In genomic region chr14:53002576-53002975, GRCh38 we compare ENCODE assay signal across 16 cellular contexts. TPM values are rescaled to one million over a fixed set of nuclear protein-coding genes. Genes with fewer than 3 reads are reported as not detected.
DNase-seq lines count a peak whose midpoint lies in the region; ATAC-seq and TF ChIP-seq lines count a peak whose summit lies in the region.
"Had no signal": no experiment of that assay in that cellular context is flagged by ENCODE, and none has a peak within 500 bp of the region (broad histone marks: within the 10 kb centered on the region; RNA-seq: fewer than 3 reads in every experiment).

No MANE protein-coding gene starts in this region.

- H4K8ac ChIP-seq in mesenchymal stem cell (ENCODE audit: low read length) (no peak overlapping the region), trophoblast cell (ENCODE audit: low read depth, low read length) (no peak overlapping the region)

- H3K9me3 ChIP-seq in mesenchymal stem cell (ENCODE audit: control insufficient read depth, low read length): no peaks in the 10 kb centered on the region
- H3K9me3 ChIP-seq in prostate gland: no peaks in the 10 kb centered on the region
- H3K9me3 ChIP-seq in trophoblast cell (ENCODE audit: insufficient read depth, low read depth, low read length): no peaks in the 10 kb centered on the region
- H3K9me3 ChIP-seq: colonic mucosa, mucosa of descending colon had no signal

- H3K9ac ChIP-seq in mesenchymal stem cell (ENCODE audit: low read length): no peak overlapping the region
- no peak overlapping the region for H3K9ac ChIP-seq in trophoblast cell (ENCODE audit: low read length)

- no peaks in the 10 kb centered on the region for H3K79me2 ChIP-seq in trophoblast cell (ENCODE audit: control insufficient read depth, insufficient read depth, low read length, poor library complexity)

- H3K27me3 ChIP-seq in mesenchymal stem cell (ENCODE audit: control insufficient read depth in 1 of 2, insufficient read depth in 1 of 2, low read length in 2 of 2) (no peaks in the 10 kb centered on the region), prostate gland (replicated peaks; ENCODE audit: insufficient read depth) (no peaks in the 10 kb centered on the region), trophoblast cell (ENCODE audit: insufficient read depth, low read length) (no peaks in the 10 kb centered on the region)
- H3K27me3 ChIP-seq: colonic mucosa had no signal

- no peaks in the 10 kb centered on the region for H3K36me3 ChIP-seq in mesenchymal stem cell (ENCODE audit: control insufficient read depth in 1 of 2, insufficient read depth in 2 of 2, low read depth in 1 of 2, low read length in 2 of 2)
- H3K36me3 ChIP-seq in prostate gland: no peaks in the 10 kb centered on the region
- no peaks in the 10 kb centered on the region for H3K36me3 ChIP-seq in trophoblast cell (ENCODE audit: control insufficient read depth in 1 of 2, insufficient read depth in 2 of 2, low read length in 2 of 2)
- H3K36me3 ChIP-seq: colonic mucosa had no signal

- H2BK5ac ChIP-seq in mesenchymal stem cell (ENCODE audit: low read depth, low read length, poor library complexity, severe bottlenecking): no peak overlapping the region
- H2BK5ac ChIP-seq in trophoblast cell (ENCODE audit: low read depth, low read length, poor library complexity): no peak overlapping the region

- H2BK15ac ChIP-seq in mesenchymal stem cell (ENCODE audit: low read depth, poor library complexity, severe bottlenecking): no peak overlapping the region

- peaks cover 3% of the 10 kb centered on the region for H3K4me1 ChIP-seq in mesenchymal stem cell (ENCODE audit: control insufficient read depth, insufficient read depth, low read depth, low read length)
- H3K4me1 ChIP-seq in prostate gland (replicated peaks): no peaks in the 10 kb centered on the region
- peaks cover 2 to 3% of the 10 kb centered on the region in 2 experiments for H3K4me1 ChIP-seq in trophoblast cell (ENCODE audit: control insufficient read depth in 1 of 2, insufficient read depth in 2 of 2, low read length in 2 of 2)
- H3K4me1 ChIP-seq: colonic mucosa had no signal

- no peak overlapping the region for H2BK12ac ChIP-seq in mesenchymal stem cell (ENCODE audit: low read length in 2 of 2)
- H2BK12ac ChIP-seq in trophoblast cell (ENCODE audit: low read length): no peak overlapping the region

- H2BK120ac ChIP-seq in mesenchymal stem cell (ENCODE audit: low read depth, low read length): no peak overlapping the region
- H2BK120ac ChIP-seq in trophoblast cell (ENCODE audit: insufficient read depth, low read length, poor library complexity): no peak overlapping the region

- 55% methylated on average over 5 of the region's 5 CpGs for WGBS in mesenchymal stem cell
- 72% methylated on average over 5 of the region's 5 CpGs for WGBS in prostate gland
- no CpG with 5 or more reads among the region's 5 CpGs for WGBS in trophoblast cell (ENCODE audit: extremely low coverage, insufficient coverage, insufficient read length)

- H3K79me1 ChIP-seq in mesenchymal stem cell (replicated peaks; ENCODE audit: low read length, poor library complexity, severe bottlenecking): no peaks in the 10 kb centered on the region
- H3K79me1 ChIP-seq in trophoblast cell (ENCODE audit: low read length): no peaks in the 10 kb centered on the region

- H4K91ac ChIP-seq in mesenchymal stem cell (ENCODE audit: low read length) (no peak overlapping the region), trophoblast cell (ENCODE audit: low read depth, low read length) (no peak overlapping the region)

- H3K4me2 ChIP-seq in mesenchymal stem cell (ENCODE audit: low read length, poor library complexity, severe bottlenecking) (no peak overlapping the region), trophoblast cell (ENCODE audit: low read length) (no peak overlapping the region)
- H3K4me2 ChIP-seq: PC-9 had no signal

- no peak overlapping the region for H2AFZ ChIP-seq in mesenchymal stem cell (ENCODE audit: low read depth, low read length)
- H2AFZ ChIP-seq in trophoblast cell (ENCODE audit: insufficient read depth, low read length, poor library complexity): no peak overlapping the region
- H2AFZ ChIP-seq: PC-9 had no signal

- H3K4me3 ChIP-seq in mesenchymal stem cell (ENCODE audit: insufficient read depth in 1 of 2, low read depth in 1 of 2, low read length in 2 of 2): no peak overlapping the region
- H3K4me3 ChIP-seq in prostate gland: no peak overlapping the region
- no peak overlapping the region for H3K4me3 ChIP-seq in trophoblast cell (ENCODE audit: low read depth, low read length)
- H3K4me3 ChIP-seq: colonic mucosa, mucosa of descending colon, PC-9 had no signal

- H2AK5ac ChIP-seq in mesenchymal stem cell (ENCODE audit: low read length, severe bottlenecking) (no peak overlapping the region), trophoblast cell (ENCODE audit: low read length) (no peak overlapping the region)

- no peak overlapping the region for H4K12ac ChIP-seq in trophoblast cell (ENCODE audit: low read depth, low read length)

- H3K23ac ChIP-seq in mesenchymal stem cell (ENCODE audit: low read length in 2 of 2): no peak overlapping the region
- H3K23ac ChIP-seq in trophoblast cell (ENCODE audit: low read length): no peak overlapping the region

- no peak for ATAC-seq in HG02678 (IDR thresholded peaks at IDR 0.05; ENCODE audit: unreplicated experiment)
- ATAC-seq: mucosa of descending colon had no signal

- H3K18ac ChIP-seq in mesenchymal stem cell (ENCODE audit: low read depth in 1 of 2, low read length in 2 of 2): no peak overlapping the region
- H3K18ac ChIP-seq in trophoblast cell (ENCODE audit: low read length): no peak overlapping the region

- H3K4ac ChIP-seq in mesenchymal stem cell (ENCODE audit: low read depth in 1 of 2, low read length in 2 of 2) (no peak overlapping the region), trophoblast cell (ENCODE audit: low read depth, low read length) (no peak overlapping the region)

- H3K14ac ChIP-seq in mesenchymal stem cell (ENCODE audit: low read length in 2 of 2) (no peak overlapping the region), trophoblast cell (ENCODE audit: low read length) (no peak overlapping the region)

- TF ChIP-seq POLR2A in prostate gland (IDR thresholded peaks at IDR 0.05): no peak

- no peak for TF ChIP-seq CTCF in prostate gland (IDR thresholded peaks at IDR 0.05)

- H3K27ac ChIP-seq in mesenchymal stem cell (ENCODE audit: low read length, poor library complexity, severe bottlenecking): no peak overlapping the region
- H3K27ac ChIP-seq in prostate gland: no peak overlapping the region
- H3K27ac ChIP-seq in trophoblast cell (ENCODE audit: low read depth, low read length): no peak overlapping the region
- H3K27ac ChIP-seq: colonic mucosa, PC-9 had no signal

- intact Hi-C loops in prostate gland (cut with DNase I): no loop called here

- DNase-seq in Daoy (ENCODE audit: low read depth) (peak; percentile 51), HT1080 (ENCODE audit: low read depth) (peak; percentile 9), SK-N-DZ (ENCODE audit: low spot score) (peak; percentile 40), mesenchymal stem cell (peak; percentile 74), prostate gland (ENCODE audit: low spot score) (no peak), trophoblast cell (no peak), NCI-H226 (no peak)
- DNase-seq: colonic mucosa; COR-L47; foreskin fibroblast; GDM1; mucosa of descending colon; NCI-H526 treated with DMSO at 0.1 percent for 48 hours; PC-9; stimulated activated CD4-positive, alpha-beta T cell treated with anti-CD3 and anti-CD28 coated beads, Interleukin-2, amount 100 ng/mL, for 48 hours had no signal

RNA-seq across cellular contexts. Expression of gene FERMT2, which starts 51.7 kb away (rescaled TPM):
- total RNA-seq in Daoy (2014; rRNA removed; shearing (Covaris generic)): 121 and 131 TPM in 2 replicates
- total RNA-seq in HT1080 (2014; rRNA removed; shearing (Covaris generic)): 58.0 and 60.8 TPM in 2 replicates
- 52.1 and 60.9 TPM in 2 replicates for polyA plus RNA-seq in HT1080 (2015; cell fraction: cytosol; rRNA removed)
- polyA plus RNA-seq in HT1080 (2015; cell fraction: nucleus; rRNA removed): 83.1 and 97.3 TPM in 2 replicates
- 41.5 and 46.6 TPM in 2 replicates for polyA plus RNA-seq in SK-N-DZ (2014; cell fraction: cytosol; rRNA removed)
- 27.5 and 39.0 TPM in 2 replicates for polyA plus RNA-seq in SK-N-DZ (2014; cell fraction: nucleus; rRNA removed)
- polyA plus RNA-seq in mesenchymal stem cell (2013, experiment 1 of 2): 137 TPM
- polyA plus RNA-seq in mesenchymal stem cell (2013, experiment 2 of 2): 137 TPM
- 10 to 100 TPM; 38.8 to 62.9 TPM for total RNA-seq in prostate gland
- 83.9 and 88.7 TPM in 2 replicates for polyA plus RNA-seq in trophoblast cell (2013)

Comparison
In these comparisons a context has a peak if more than half of its experiments do, and no peak if none do; other contexts are left out.
1. DNase-seq: peak in Daoy (single experiment), HT1080 (single experiment), SK-N-DZ (single experiment) and mesenchymal stem cell (single experiment); none in prostate gland (single experiment), trophoblast cell (0 of 2) and NCI-H226 (single experiment).